Comparison of ENCODE assay signal across 8 cellular contexts in the genomic region with DNA sequence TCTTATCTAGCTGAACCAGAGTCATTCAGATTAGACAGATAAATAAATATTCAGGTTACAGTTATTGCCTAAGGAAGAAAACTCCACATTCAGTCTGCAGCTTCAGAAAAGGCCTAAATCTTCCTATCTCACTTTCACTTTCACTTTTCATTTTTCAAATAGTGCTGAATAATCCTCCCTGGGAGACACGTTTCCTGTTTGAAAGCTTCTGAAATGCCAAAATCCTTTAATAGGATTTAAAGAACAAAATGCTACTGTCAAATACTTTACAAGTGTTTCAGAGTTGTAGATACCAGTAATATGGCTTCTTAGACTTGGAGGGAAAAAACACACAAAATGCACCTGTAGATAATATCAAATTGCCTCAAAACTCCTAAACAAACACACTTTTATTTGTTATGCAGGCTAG. TPM values are rescaled to one million over a fixed set of nuclear protein-coding genes. Genes with fewer than 3 reads are reported as not detected.
DNase-seq lines count a peak whose midpoint lies in the region; ATAC-seq and TF ChIP-seq lines count a peak whose summit lies in the region.

No MANE protein-coding gene starts in this region.

- DNase-seq in GM06990 (ENCODE audit: extremely low read depth, insufficient read length): peak; percentile 6
- DNase-seq in PC-3: peak; percentile 54
- no peak for DNase-seq in dorsolateral prefrontal cortex
- DNase-seq in activated effector memory CD4-positive, alpha-beta T cell treated with anti-CD3 and anti-CD28 coated beads, Interleukin-2, amount 50 U/mL, for 16 hours: no peak
- no peak for DNase-seq in activated CD4-positive, alpha-beta T cell treated with anti-CD3 and anti-CD28 coated beads, Interleukin-2, amount 50 U/mL, for 48 hours
- no peak for DNase-seq in UCSD-AML1 (lab: John Stamatoyannopoulos, UW; ENCODE audit: unreplicated experiment)

- H3K4me1 ChIP-seq in PC-3 (ENCODE audit: insufficient read depth, low read length) (peaks cover 25% of the 10 kb centered on the region), neutrophil (ENCODE audit: control insufficient read depth in 1 of 2, insufficient read depth in 1 of 2, low read depth in 1 of 2, low read length in 1 of 2) (peaks cover 35 to 38% of the 10 kb centered on the region in 2 experiments)

- peaks cover 26% of the 10 kb centered on the region for H4K20me1 ChIP-seq in PC-3 (ENCODE audit: low read length)

- CTCF ChIA-PET in PC-3 (lab: Charles Lee): no interaction called here

- H3K79me2 ChIP-seq in PC-3 (ENCODE audit: low read length): peaks cover 84% of the 10 kb centered on the region

- H3K36me3 ChIP-seq in GM06990 (ENCODE audit: control insufficient read depth, insufficient read depth, low read length) (no peaks in the 10 kb centered on the region; the same call in none of the 2 replicates), PC-3 (ENCODE audit: low read depth, low read length) (peaks cover 30% of the 10 kb centered on the region), neutrophil (peaks cover 26% of the 10 kb centered on the region)

- peak overlapping the region; percentile 95 for H3K4me2 ChIP-seq in PC-3 (ENCODE audit: low read length)

- peak overlapping the region; percentile 73 for H3K9ac ChIP-seq in PC-3 (ENCODE audit: low read length)

- intact Hi-C loops in PC-3 (cut with micrococcal nuclease): no loop called here
- intact Hi-C loops in dorsolateral prefrontal cortex (cut with DNase I): no loop called here

- no peak overlapping the region for H2AFZ ChIP-seq in PC-3 (ENCODE audit: low read length)

- POLR2A ChIA-PET in PC-3 (lab: Charles Lee; ENCODE audit: unreplicated experiment): no interaction called here

- no peak; the same call in 1 of the 2 replicates for ATAC-seq in PC-3

- peak overlapping the region; percentile 55 for H3K4me3 ChIP-seq in GM06990 (replicated peaks; ENCODE audit: low read depth, low read length)
- peak overlapping the region; percentile 72 for H3K4me3 ChIP-seq in PC-3 (ENCODE audit: low read length)
- H3K4me3 ChIP-seq in dorsolateral prefrontal cortex: peak overlapping the region; percentile 9 to 62 (median 37)
- peak overlapping the region; percentile 23 to 30 for H3K4me3 ChIP-seq in neutrophil (ENCODE audit: low read depth in 1 of 2, low read length in 1 of 2)

- TF ChIP-seq CTCF in 22Rv1 (IDR thresholded peaks at IDR 0.05) (no peak), GM06990 (IDR thresholded peaks at IDR 0.05; ENCODE audit: insufficient read depth, low read length, poor library complexity, severe bottlenecking) (no peak), PC-3 (conservative IDR thresholded peaks at IDR 0.05; ENCODE audit: low read depth, low read length) (no peak), dorsolateral prefrontal cortex (IDR thresholded peaks at IDR 0.05 in 54 of 56, conservative IDR thresholded peaks at IDR 0.05 in 2 of 56; ENCODE audit: low read depth in 1 of 56, partially characterized antibody in 56 of 56) (no peak), neutrophil (IDR thresholded peaks at IDR 0.05) (no peak)

- no TSS peak for BruUV-seq in PC-3 (replicated peaks; lab: Mats Ljungman, UMichigan)

- H3K9me2 ChIP-seq in PC-3 (replicated peaks; ENCODE audit: low read length): no peaks in the 10 kb centered on the region

- H3K9me3 ChIP-seq in PC-3 (ENCODE audit: low read length) (no peaks in the 10 kb centered on the region), neutrophil (no peaks in the 10 kb centered on the region)

- H3K27ac ChIP-seq in 22Rv1: peak overlapping the region; percentile 56
- H3K27ac ChIP-seq in PC-3 (ENCODE audit: low read length): peak overlapping the region; percentile 83
- H3K27ac ChIP-seq in dorsolateral prefrontal cortex: peak overlapping the region in 55 of 59 donors; percentile 3 to 82 (median 64)
- H3K27ac ChIP-seq in neutrophil: peak overlapping the region; percentile 79

- no peaks in the 10 kb centered on the region for H3F3A ChIP-seq in PC-3 (ENCODE audit: low read length, unreplicated experiment)

- H3K27me3 ChIP-seq in GM06990 (replicated peaks; ENCODE audit: control insufficient read depth, insufficient read depth, low read length) (no peaks in the 10 kb centered on the region), PC-3 (ENCODE audit: low read length) (no peaks in the 10 kb centered on the region), dorsolateral prefrontal cortex (no peaks in the 10 kb centered on the region), neutrophil (no peaks in the 10 kb centered on the region)

RNA-seq across cellular contexts. Expression of a gene that starts 3.9 kb away (rescaled TPM):
- 61.2 and 88.7 TPM in 2 replicates for total RNA-seq in PC-3 (2014; rRNA removed)
- 10 to 100 TPM; 24.1 to 67.0 (median 51.1) TPM for total RNA-seq in dorsolateral prefrontal cortex

Comparison
In these comparisons a context has a peak if more than half of its experiments do, and no peak if none do; other contexts are left out.
1. DNase-seq: peak in GM06990 (single experiment) and PC-3 (single experiment); none in dorsolateral prefrontal cortex (0 of 10), activated effector memory CD4-positive, alpha-beta T cell treated with anti-CD3 and anti-CD28 coated beads, Interleukin-2, amount 50 U/mL, for 16 hours (single experiment), activated CD4-positive, alpha-beta T cell treated with anti-CD3 and anti-CD28 coated beads, Interleukin-2, amount 50 U/mL, for 48 hours (0 of 2) and UCSD-AML1 (single experiment).
2. Peak in every context shown above with its lines, with median percentiles within 50 percentile points of each other: H3K27ac ChIP-seq and H3K4me3 ChIP-seq.